In the genomic region with DNA sequence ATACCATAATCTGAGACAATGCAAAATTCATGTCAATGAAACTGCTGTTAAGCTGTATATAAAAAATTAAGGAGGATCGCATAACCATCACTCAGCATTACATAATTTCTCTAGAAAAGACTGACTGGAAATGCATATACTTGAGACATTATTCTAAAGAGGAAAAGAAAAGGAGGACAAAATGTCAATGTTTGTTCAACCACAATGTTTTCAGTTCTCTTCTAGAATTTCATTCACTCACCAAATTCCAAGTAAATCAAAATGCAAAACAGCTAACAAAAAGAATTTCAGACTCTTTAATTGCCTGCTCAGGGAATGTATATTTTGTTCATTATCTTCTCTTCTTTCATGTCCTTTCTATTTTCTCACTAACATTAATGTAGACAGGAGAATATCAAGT, we compare ENCODE assay signal across 24 cellular contexts.
"Had no signal": no experiment of that assay in that cellular context is flagged by ENCODE, and none has a peak within 500 bp of the region (broad histone marks: within the 10 kb centered on the region; RNA-seq: fewer than 3 reads in every experiment).

No MANE protein-coding gene starts in this region.

- H3K36me3 Mint-ChIP-seq: memory B cell; naive B cell; stimulated activated effector memory CD8-positive, alpha-beta T cell treated with anti-CD3 and anti-CD28 coated beads, Interleukin-12 subunit alpha, Interleukin-12 subunit beta, amount 100 ng/mL, for 72 hours had no signal

- DNase-seq: effector CD4-positive, alpha-beta T cell; endodermal cell; erythroblast; foreskin melanocyte; head of caudate nucleus; kidney; left cardiac atrium; left ventricle myocardium inferior; lower lobe of right lung; midbrain; naive B cell; ovary; right cardiac atrium; stimulated activated CD4-positive, alpha-beta T cell treated with anti-CD3 and anti-CD28 coated beads, Interleukin-4, amount 100 ng/mL, for 1 hour; stimulated activated CD8-positive, alpha-beta memory T cell treated with anti-CD3 and anti-CD28 coated beads, Interleukin-4, amount 100 ng/mL, for 48 hours; stimulated activated naive CD8-positive, alpha-beta T cell treated with anti-CD3 and anti-CD28 coated beads, Interleukin-15, Interleukin-2, amounts not matched to agents 100 U/mL and 50 U/mL, for 24 hours; tibial artery; upper lobe of left lung; uterus had no signal

- H3K27me3 ChIP-seq: hepatocyte, neutrophil, ovary, tibial artery, upper lobe of left lung, uterus had no signal

- H3K4me2 ChIP-seq: hepatocyte had no signal

- H3K27ac ChIP-seq: coronary artery, hepatocyte, left ventricle myocardium inferior, lower lobe of right lung, neutrophil, ovary, tibial artery, upper lobe of left lung, uterus had no signal

- H3K4me3 ChIP-seq: coronary artery, hepatocyte, left ventricle myocardium inferior, lower lobe of right lung, ovary, tibial artery, upper lobe of left lung, uterus had no signal

- H3K4me3 Mint-ChIP-seq: endodermal cell; memory B cell; naive B cell; stimulated activated effector memory CD8-positive, alpha-beta T cell treated with anti-CD3 and anti-CD28 coated beads, Interleukin-12 subunit alpha, Interleukin-12 subunit beta, amount 100 ng/mL, for 72 hours had no signal

- H3K9me3 Mint-ChIP-seq: endodermal cell; memory B cell; stimulated activated effector memory CD8-positive, alpha-beta T cell treated with anti-CD3 and anti-CD28 coated beads, Interleukin-12 subunit alpha, Interleukin-12 subunit beta, amount 100 ng/mL, for 72 hours had no signal

- H3K27me3 Mint-ChIP-seq: naive B cell had no signal

- H3K27ac Mint-ChIP-seq: endodermal cell; memory B cell; naive B cell; stimulated activated effector memory CD8-positive, alpha-beta T cell treated with anti-CD3 and anti-CD28 coated beads, Interleukin-12 subunit alpha, Interleukin-12 subunit beta, amount 100 ng/mL, for 72 hours had no signal

- H3K4me1 ChIP-seq: left ventricle myocardium inferior, lower lobe of right lung, tibial artery, upper lobe of left lung, uterus had no signal

- H3K36me3 ChIP-seq: left ventricle myocardium inferior, lower lobe of right lung, neutrophil, ovary, tibial artery, upper lobe of left lung, uterus had no signal

- H3K9me3 ChIP-seq: left ventricle myocardium inferior, lower lobe of right lung, neutrophil, ovary, tibial artery, upper lobe of left lung, uterus had no signal

- H3K4me1 Mint-ChIP-seq: memory B cell; naive B cell; stimulated activated effector memory CD8-positive, alpha-beta T cell treated with anti-CD3 and anti-CD28 coated beads, Interleukin-12 subunit alpha, Interleukin-12 subunit beta, amount 100 ng/mL, for 72 hours had no signal

- ATAC-seq: left cardiac atrium; lower lobe of right lung; right cardiac atrium; stimulated activated effector memory CD8-positive, alpha-beta T cell treated with anti-CD3 and anti-CD28 coated beads, Interleukin-12 subunit alpha, Interleukin-12 subunit beta, amount 100 ng/mL, for 72 hours; stimulated activated naive CD8-positive, alpha-beta T cell treated with anti-CD3 and anti-CD28 coated beads, Interleukin-15, Interleukin-2, amounts not matched to agents 100 U/mL and 50 U/mL, for 24 hours had no signal

- H2AFZ ChIP-seq: hepatocyte had no signal
